ENCODE assay signal across 8 cellular contexts in genomic region chr2:47008381-47009280, GRCh38.
A peak's percentile ranks its signal among the peaks of the same experiment; 100 is the strongest.
DNase-seq lines count a peak whose midpoint lies in the region; ATAC-seq and TF ChIP-seq lines count a peak whose summit lies in the region.

No MANE protein-coding gene starts in this region.

- H3K9me3 Mint-ChIP-seq in activated CD8-positive, alpha-beta T cell treated with anti-CD3 and anti-CD28 coated beads, Interleukin-2, amount 10 ng/mL, durations not matched to agents 7 days and 5 days (ENCODE audit: insufficient read depth) = no peaks in the 10 kb centered on the region
- no peaks in the 10 kb centered on the region for H3K9me3 Mint-ChIP-seq in CD4-positive, alpha-beta T cell

- TF ChIP-seq POLR2A in thyroid gland (IDR thresholded peaks at IDR 0.05) (no peak), spleen (IDR thresholded peaks at IDR 0.05) (no peak)

- H3K4me1 ChIP-seq in thyroid gland (peaks cover 60 to 63% of the 10 kb centered on the region in 2 donors), spleen (peaks cover 0 to 32% (median 13%) of the 10 kb centered on the region in 6 donors)

- no peak overlapping the region for H3K27ac Mint-ChIP-seq in activated CD8-positive, alpha-beta T cell treated with anti-CD3 and anti-CD28 coated beads, Interleukin-2, amount 10 ng/mL, durations not matched to agents 7 days and 5 days
- H3K27ac Mint-ChIP-seq in CD4-positive, alpha-beta T cell = no peak overlapping the region

- H3K4me3 ChIP-seq in brain microvascular endothelial cell (ENCODE audit: low read depth, low read length) (no peak overlapping the region), thyroid gland (replicated peaks in 1 of 3) (no peak overlapping the region), spleen (no peak overlapping the region)

- 16 to 37% methylated on average over 11 to 13 of the region's 14 CpGs for WGBS in thyroid gland, 2 donors
- WGBS in spleen, 5 donors = 64 to 81% (median 79%) methylated on average over 11 to 14 of the region's 14 CpGs

- DNase-seq in NCI-H1436 treated with DMSO at 0.1 percent for 48 hours (lab: John Stamatoyannopoulos, UW) (peak; percentile 40), brain microvascular endothelial cell (peak; percentile 53), left kidney (ENCODE audit: low read depth, low spot score) (peak; percentile 95), thyroid gland (peak; percentile 91 to 95), spleen (no peak)
- DNase-seq in activated CD8-positive, alpha-beta T cell treated with anti-CD3 and anti-CD28 coated beads, Interleukin-2, amount 10 ng/mL, durations not matched to agents 7 days and 5 days = no peak
- DNase-seq in CD4-positive, alpha-beta T cell = no peak

- no peak for TF ChIP-seq CTCF in brain microvascular endothelial cell (IDR thresholded peaks at IDR 0.05; ENCODE audit: low read depth, low read length, missing control alignments)
- TF ChIP-seq CTCF in thyroid gland (IDR thresholded peaks at IDR 0.05) = no peak
- TF ChIP-seq CTCF in spleen (IDR thresholded peaks at IDR 0.05 in 8 of 11, conservative IDR thresholded peaks at IDR 0.05 in 3 of 11) = no peak
- TF ChIP-seq CTCF in CD4-positive, alpha-beta T cell (IDR thresholded peaks at IDR 0.05) = no peak

- peak overlapping the region; percentile 8 for H3K27ac ChIP-seq in brain microvascular endothelial cell
- peak overlapping the region; percentile 82 to 91 (median 88) for H3K27ac ChIP-seq in thyroid gland
- peak overlapping the region in 3 of 8 donors; percentile 39 to 60 (median 51) for H3K27ac ChIP-seq in spleen
- H3K27ac ChIP-seq in CD4-positive, alpha-beta T cell (ENCODE audit: low read depth, low read length) = no peak overlapping the region

- POLR2A ChIA-PET in activated CD8-positive, alpha-beta T cell treated with anti-CD3 and anti-CD28 coated beads, Interleukin-2, amount 10 ng/mL, durations not matched to agents 7 days and 5 days (lab: Charles Lee) = no interaction called here
- POLR2A ChIA-PET in CD4-positive, alpha-beta T cell (lab: Charles Lee) = no interaction called here

- in situ Hi-C loops in brain microvascular endothelial cell (cut with HindIII; ENCODE audit: low pct_ligation_motif_present, low sequenced_read_pairs) = loop anchor here (25.0 kb wide), 1 partner anchor 154 kb away; the partner anchor contains the start of gene STPG4

- no peaks in the 10 kb centered on the region for H3K9me3 ChIP-seq in thyroid gland
- no peaks in the 10 kb centered on the region for H3K9me3 ChIP-seq in spleen
- no peaks in the 10 kb centered on the region for H3K9me3 ChIP-seq in CD4-positive, alpha-beta T cell (ENCODE audit: control insufficient read depth, low read length)

- peaks cover 31% of the 10 kb centered on the region for H3K36me3 Mint-ChIP-seq in activated CD8-positive, alpha-beta T cell treated with anti-CD3 and anti-CD28 coated beads, Interleukin-2, amount 10 ng/mL, durations not matched to agents 7 days and 5 days (ENCODE audit: low read depth)
- H3K36me3 Mint-ChIP-seq in CD4-positive, alpha-beta T cell (ENCODE audit: low read depth) = peaks cover 90% of the 10 kb centered on the region

- no peaks in the 10 kb centered on the region for H3K27me3 ChIP-seq in brain microvascular endothelial cell (replicated peaks)
- no peaks in the 10 kb centered on the region for H3K27me3 ChIP-seq in thyroid gland
- no peaks in the 10 kb centered on the region for H3K27me3 ChIP-seq in spleen (replicated peaks in 1 of 7)
- H3K27me3 ChIP-seq in CD4-positive, alpha-beta T cell (ENCODE audit: control insufficient read depth, insufficient read depth, low read length) = no peaks in the 10 kb centered on the region

- H3K27me3 Mint-ChIP-seq in activated CD8-positive, alpha-beta T cell treated with anti-CD3 and anti-CD28 coated beads, Interleukin-2, amount 10 ng/mL, durations not matched to agents 7 days and 5 days (ENCODE audit: low read depth) = no peaks in the 10 kb centered on the region
- no peaks in the 10 kb centered on the region for H3K27me3 Mint-ChIP-seq in CD4-positive, alpha-beta T cell

- no peak for ATAC-seq in HG02840 (IDR thresholded peaks at IDR 0.05; ENCODE audit: low FRiP score, unreplicated experiment)
- no peak for ATAC-seq in activated CD8-positive, alpha-beta T cell treated with anti-CD3 and anti-CD28 coated beads, Interleukin-2, amount 10 ng/mL, durations not matched to agents 7 days and 5 days
- no peak for ATAC-seq in CD4-positive, alpha-beta T cell (ENCODE audit: poor library complexity)

- H3K4me3 Mint-ChIP-seq in activated CD8-positive, alpha-beta T cell treated with anti-CD3 and anti-CD28 coated beads, Interleukin-2, amount 10 ng/mL, durations not matched to agents 7 days and 5 days = no peak overlapping the region
- no peak overlapping the region for H3K4me3 Mint-ChIP-seq in CD4-positive, alpha-beta T cell

- intact Hi-C loops in thyroid gland (cut with DNase I) = no loop called here
- intact Hi-C loops in spleen (cut with DNase I; ENCODE audit: low total_unique reads) = no loop called here
- intact Hi-C loops in CD4-positive, alpha-beta T cell (cut with DNase I, micrococcal nuclease) = no loop called here

- CTCF ChIA-PET in activated CD8-positive, alpha-beta T cell treated with anti-CD3 and anti-CD28 coated beads, Interleukin-2, amount 10 ng/mL, durations not matched to agents 7 days and 5 days (lab: Charles Lee) = no interaction called here
- CTCF ChIA-PET in CD4-positive, alpha-beta T cell (lab: Charles Lee) = no interaction called here

- H3K36me3 ChIP-seq in brain microvascular endothelial cell (replicated peaks) = peaks cover 25% of the 10 kb centered on the region
- H3K36me3 ChIP-seq in thyroid gland = peaks cover 15 to 18% of the 10 kb centered on the region in 2 donors
- peaks cover 0 to 100% (median 55%) of the 10 kb centered on the region in 6 donors for H3K36me3 ChIP-seq in spleen

- H3K4me1 Mint-ChIP-seq in activated CD8-positive, alpha-beta T cell treated with anti-CD3 and anti-CD28 coated beads, Interleukin-2, amount 10 ng/mL, durations not matched to agents 7 days and 5 days (ENCODE audit: low read depth) = peaks cover 5% of the 10 kb centered on the region
- H3K4me1 Mint-ChIP-seq in CD4-positive, alpha-beta T cell (ENCODE audit: low read depth) = no peaks in the 10 kb centered on the region

Comparison
In these comparisons a context has a peak if more than half of its experiments do, and no peak if none do; other contexts are left out.
1. DNase-seq: peak in NCI-H1436 treated with DMSO at 0.1 percent for 48 hours (single experiment), brain microvascular endothelial cell (single experiment), left kidney (single experiment) and thyroid gland (2 of 2); none in activated CD8-positive, alpha-beta T cell treated with anti-CD3 and anti-CD28 coated beads, Interleukin-2, amount 10 ng/mL, durations not matched to agents 7 days and 5 days (single experiment), spleen (single experiment) and CD4-positive, alpha-beta T cell (0 of 10).